19 cellular contexts compared by ENCODE assay signal in genomic region chr2:106070181-106070580, GRCh38.
A peak's percentile ranks its signal among the peaks of the same experiment; 100 is the strongest.
DNase-seq lines count a peak whose midpoint lies in the region; ATAC-seq and TF ChIP-seq lines count a peak whose summit lies in the region.
"Had no signal": no experiment of that assay in that cellular context is flagged by ENCODE, and none has a peak within 500 bp of the region (broad histone marks: within the 10 kb centered on the region; RNA-seq: fewer than 3 reads in every experiment).

No MANE protein-coding gene starts in this region.

- H3K4me1 Mint-ChIP-seq in activated CD8-positive, alpha-beta T cell treated with anti-CD3 and anti-CD28 coated beads, Interleukin-2, amount 10 ng/mL, durations not matched to agents 7 days and 5 days (ENCODE audit: low read depth): peaks cover 25% of the 10 kb centered on the region
- peaks cover 23% of the 10 kb centered on the region for H3K4me1 Mint-ChIP-seq in activated CD8-positive, alpha-beta T cell treated with anti-CD3 and anti-CD28 coated beads for 36 hours (ENCODE audit: low read depth)
- H3K4me1 Mint-ChIP-seq in H9: peaks cover 19 to 24% of the 10 kb centered on the region in 2 experiments

- H3T11ph ChIP-seq in H9 (ENCODE audit: low read length): no peak overlapping the region

- H3K79me1 ChIP-seq in H9 (ENCODE audit: insufficient read depth, low read depth, low read length, poor library complexity, severe bottlenecking): no peaks in the 10 kb centered on the region

- intact Hi-C loops in activated CD8-positive, alpha-beta T cell treated with anti-CD3 and anti-CD28 coated beads for 36 hours (cut with micrococcal nuclease): no loop called here
- intact Hi-C loops in OCI-LY7 (cut with micrococcal nuclease; ENCODE audit: unreplicated experiment): no loop called here

- H4K5ac ChIP-seq in H9 (ENCODE audit: insufficient read length, low read depth, low read length): no peak overlapping the region

- H3K4me3 ChIP-seq in lung (no peak overlapping the region), coronary artery (no peak overlapping the region), OCI-LY7 (ENCODE audit: low read depth, low read length, poor library complexity, severe bottlenecking) (no peak overlapping the region)
- H3K4me3 ChIP-seq: BLaER1 had no signal

- no peaks in the 10 kb centered on the region for H3K9me2 ChIP-seq in OCI-LY7 (ENCODE audit: insufficient read depth, low read length)

- no peak overlapping the region for H2BK5ac ChIP-seq in H9 (ENCODE audit: insufficient read length, low read length)

- H3K9me3 Mint-ChIP-seq in activated CD8-positive, alpha-beta T cell treated with anti-CD3 and anti-CD28 coated beads, Interleukin-2, amount 10 ng/mL, durations not matched to agents 7 days and 5 days (ENCODE audit: insufficient read depth): no peaks in the 10 kb centered on the region
- H3K9me3 Mint-ChIP-seq in activated CD8-positive, alpha-beta T cell treated with anti-CD3 and anti-CD28 coated beads for 36 hours: no peaks in the 10 kb centered on the region
- no peaks in the 10 kb centered on the region for H3K9me3 Mint-ChIP-seq in H9
- H3K9me3 Mint-ChIP-seq: CD4-positive, alpha-beta memory T cell had no signal

- H3K27ac ChIP-seq in H9 (ENCODE audit: insufficient read length, low read depth, low read length) (no peak overlapping the region), lung (ENCODE audit: low read depth in 1 of 2, low read length in 1 of 2) (no peak overlapping the region), coronary artery (no peak overlapping the region), OCI-LY7 (ENCODE audit: low read depth, low read length, poor library complexity, severe bottlenecking) (no peak overlapping the region)
- H3K27ac ChIP-seq: 22Rv1, BLaER1 had no signal

- H2AFZ ChIP-seq in H9 (ENCODE audit: low read length) (no peak overlapping the region), OCI-LY7 (ENCODE audit: low read length) (no peak overlapping the region)

- H3K9me3 ChIP-seq in H9 (ENCODE audit: control insufficient read depth, low read depth, low read length) (no peaks in the 10 kb centered on the region), lung (ENCODE audit: control insufficient read depth in 2 of 2, insufficient read depth in 1 of 2, low read length in 1 of 2) (peaks cover 0 to 2% of the 10 kb centered on the region in 2 donors), OCI-LY7 (ENCODE audit: low read length) (no peaks in the 10 kb centered on the region)

- H2BK20ac ChIP-seq in H9 (ENCODE audit: low read depth, low read length, poor library complexity, severe bottlenecking): no peak overlapping the region

- CTCF ChIA-PET in activated CD8-positive, alpha-beta T cell treated with anti-CD3 and anti-CD28 coated beads, Interleukin-2, amount 10 ng/mL, durations not matched to agents 7 days and 5 days (lab: Charles Lee): interaction anchor here (1.5 kb wide), 1 partner anchor 16 kb away, joined by 3 read pairs; no protein-coding TSS in a partner anchor
- CTCF ChIA-PET in activated CD8-positive, alpha-beta T cell treated with anti-CD3 and anti-CD28 coated beads for 36 hours (lab: Charles Lee): interaction anchor here (1.0 to 2.0 kb wide), 2 partner anchors 13 to 17 kb away, joined by 3 to 4 read pairs; no protein-coding TSS in a partner anchor
- CTCF ChIA-PET in OCI-LY7 (lab: Charles Lee; ENCODE audit: unreplicated experiment): no interaction called here

- H3K27me3 ChIP-seq in H9 (ENCODE audit: insufficient read depth, low read length): peaks cover 5% of the 10 kb centered on the region; the same call in 1 of the 2 replicates
- H3K27me3 ChIP-seq in lung (ENCODE audit: control insufficient read depth, insufficient read depth): no peaks in the 10 kb centered on the region

- H4K91ac ChIP-seq in H9 (ENCODE audit: insufficient read length, low read depth, low read length): no peak overlapping the region

- no TSS peak for BruUV-seq in OCI-LY7 (replicated peaks; lab: Mats Ljungman, UMichigan)

- H3K79me2 ChIP-seq in H9 (ENCODE audit: insufficient read depth, low read length) (no peaks in the 10 kb centered on the region), OCI-LY7 (ENCODE audit: insufficient read depth, low read depth, low read length) (no peaks in the 10 kb centered on the region)

- H2AK5ac ChIP-seq in H9 (ENCODE audit: insufficient read length, low read length): no peak overlapping the region

- H3K4me1 ChIP-seq in H9 (ENCODE audit: insufficient read depth, low read length): peaks cover 7% of the 10 kb centered on the region; the same call in 1 of the 2 replicates
- H3K4me1 ChIP-seq in lung (ENCODE audit: control insufficient read depth in 2 of 2, insufficient read depth in 2 of 2, low read length in 2 of 2): peaks cover 0 to 9% of the 10 kb centered on the region in 2 donors
- H3K4me1 ChIP-seq in OCI-LY7 (ENCODE audit: insufficient read depth, low read length, poor library complexity, severe bottlenecking): no peaks in the 10 kb centered on the region

- H2BK12ac ChIP-seq in H9 (ENCODE audit: insufficient read length, low read depth, low read length): no peak overlapping the region

- H3K23ac ChIP-seq in H9 (ENCODE audit: insufficient read length, low read depth, low read length): no peak overlapping the region

- ATAC-seq in activated CD8-positive, alpha-beta T cell treated with anti-CD3 and anti-CD28 coated beads, Interleukin-2, amount 10 ng/mL, durations not matched to agents 7 days and 5 days: no peak
- ATAC-seq in activated CD8-positive, alpha-beta T cell treated with anti-CD3 and anti-CD28 coated beads for 36 hours: no peak
- no peak for ATAC-seq in lung (ENCODE audit: insufficient read depth, low FRiP score)

- H2BK15ac ChIP-seq in H9 (ENCODE audit: low read depth, low read length): no peak overlapping the region

- peak overlapping the region; percentile 28; the same call in 1 of the 2 replicates for H3K14ac ChIP-seq in H9 (ENCODE audit: insufficient read depth, low read length)

- peaks cover 8% of the 10 kb centered on the region for H3K23me2 ChIP-seq in H9 (ENCODE audit: insufficient read length, low read depth, low read length, poor library complexity, severe bottlenecking)

- WGBS in H9 (ENCODE audit: extremely low coverage, insufficient read length, low lambda C conversion rate): no CpG with 5 or more reads among the region's 4 CpGs
- WGBS in lung, 2 donors: 93 to 94% methylated on average over 4 of the region's 4 CpGs

- no peak overlapping the region for H3K4me2 ChIP-seq in H9 (ENCODE audit: insufficient read depth, insufficient read length, low read length)
- H3K4me2 ChIP-seq in OCI-LY7 (ENCODE audit: low read length): no peak overlapping the region
- H3K4me2 ChIP-seq: BLaER1 had no signal

- H4K20me1 ChIP-seq in H9 (ENCODE audit: control insufficient read depth, insufficient read depth, insufficient read length) (no peaks in the 10 kb centered on the region), OCI-LY7 (ENCODE audit: insufficient read depth, low read length) (no peaks in the 10 kb centered on the region)
- H4K20me1 ChIP-seq: BLaER1 had no signal

- H3K4ac ChIP-seq in H9 (ENCODE audit: low read depth, low read length): no peak overlapping the region

- H3K27me3 Mint-ChIP-seq in activated CD8-positive, alpha-beta T cell treated with anti-CD3 and anti-CD28 coated beads, Interleukin-2, amount 10 ng/mL, durations not matched to agents 7 days and 5 days (ENCODE audit: low read depth): peaks cover 11% of the 10 kb centered on the region
- peaks cover 2% of the 10 kb centered on the region for H3K27me3 Mint-ChIP-seq in activated CD8-positive, alpha-beta T cell treated with anti-CD3 and anti-CD28 coated beads for 36 hours
- peaks cover 23% of the 10 kb centered on the region for H3K27me3 Mint-ChIP-seq in H9 (ENCODE audit: low read depth)

- POLR2A ChIA-PET in activated CD8-positive, alpha-beta T cell treated with anti-CD3 and anti-CD28 coated beads, Interleukin-2, amount 10 ng/mL, durations not matched to agents 7 days and 5 days (lab: Charles Lee): interaction anchor here (1.1 kb wide), 1 partner anchor 8 kb away, joined by 3 read pairs; no protein-coding TSS in a partner anchor
- POLR2A ChIA-PET in activated CD8-positive, alpha-beta T cell treated with anti-CD3 and anti-CD28 coated beads for 36 hours (lab: Charles Lee): interaction anchor here (1.0 kb wide), 1 partner anchor 187 kb away, joined by 3 read pairs; no protein-coding TSS in a partner anchor
- POLR2A ChIA-PET in OCI-LY7 (lab: Charles Lee): no interaction called here

- H3K56ac ChIP-seq in H9 (ENCODE audit: insufficient read length, low read depth, low read length): no peak overlapping the region

- H3K18ac ChIP-seq in H9 (ENCODE audit: insufficient read length, low read depth, low read length): no peak overlapping the region

- no peak overlapping the region for H3K4me3 Mint-ChIP-seq in activated CD8-positive, alpha-beta T cell treated with anti-CD3 and anti-CD28 coated beads, Interleukin-2, amount 10 ng/mL, durations not matched to agents 7 days and 5 days
- H3K4me3 Mint-ChIP-seq in activated CD8-positive, alpha-beta T cell treated with anti-CD3 and anti-CD28 coated beads for 36 hours: no peak overlapping the region
- H3K4me3 Mint-ChIP-seq in H9: no peak overlapping the region
- H3K4me3 Mint-ChIP-seq: B cell; CD14-positive monocyte; CD4-positive, alpha-beta memory T cell had no signal

- H3K9ac ChIP-seq in H9 (ENCODE audit: extremely low read depth, insufficient read length, low read length): no peak overlapping the region
- H3K9ac ChIP-seq: BLaER1 had no signal

- no peaks in the 10 kb centered on the region for H3K36me3 ChIP-seq in lung (ENCODE audit: control insufficient read depth in 2 of 2, insufficient read depth in 2 of 2, low read length in 2 of 2)
- H3K36me3 ChIP-seq in OCI-LY7 (ENCODE audit: insufficient read depth, low read length): no peaks in the 10 kb centered on the region
- H3K36me3 ChIP-seq: BLaER1 had no signal

- no peak overlapping the region for H3K27ac Mint-ChIP-seq in activated CD8-positive, alpha-beta T cell treated with anti-CD3 and anti-CD28 coated beads, Interleukin-2, amount 10 ng/mL, durations not matched to agents 7 days and 5 days
- H3K27ac Mint-ChIP-seq in activated CD8-positive, alpha-beta T cell treated with anti-CD3 and anti-CD28 coated beads for 36 hours: no peak overlapping the region
- no peak overlapping the region for H3K27ac Mint-ChIP-seq in H9
- H3K27ac Mint-ChIP-seq: B cell; CD14-positive monocyte; CD4-positive, alpha-beta memory T cell had no signal

- peak; percentile 12 for DNase-seq in activated CD8-positive, alpha-beta T cell treated with anti-CD3 and anti-CD28 coated beads, Interleukin-2, amount 10 ng/mL, durations not matched to agents 7 days and 5 days
- no peak for DNase-seq in activated CD8-positive, alpha-beta T cell treated with anti-CD3 and anti-CD28 coated beads for 36 hours
- no peak for DNase-seq in H9
- DNase-seq in lung (ENCODE audit: low spot score): peak; percentile 9
- no peak for DNase-seq in activated CD4-positive, alpha-beta T cell treated with anti-CD3 and anti-CD28 coated beads for 4 hours
- DNase-seq in coronary artery (ENCODE audit: low spot score): no peak
- no peak for DNase-seq in OCI-LY7 (ENCODE audit: low spot score)
- DNase-seq: Calu3; CD4-positive, alpha-beta memory T cell; COR-L47; DMS53; DMS79 treated with DMSO at 0.1 percent for 48 hours; GF-D8; GOT3; HCEC 1CT had no signal

- peaks cover 4% of the 10 kb centered on the region for H3K36me3 Mint-ChIP-seq in activated CD8-positive, alpha-beta T cell treated with anti-CD3 and anti-CD28 coated beads, Interleukin-2, amount 10 ng/mL, durations not matched to agents 7 days and 5 days (ENCODE audit: low read depth)
- no peaks in the 10 kb centered on the region for H3K36me3 Mint-ChIP-seq in activated CD8-positive, alpha-beta T cell treated with anti-CD3 and anti-CD28 coated beads for 36 hours (ENCODE audit: low read depth)
- H3K36me3 Mint-ChIP-seq in H9 (ENCODE audit: insufficient read depth in 1 of 3, low read depth in 3 of 3): no peaks in the 10 kb centered on the region; a peak in 1 of 7 replicates
- H3K36me3 Mint-ChIP-seq: CD4-positive, alpha-beta memory T cell had no signal

- no peak overlapping the region for H4K8ac ChIP-seq in H9 (replicated peaks; ENCODE audit: insufficient read length, low read depth, low read length)

- no peak overlapping the region for H2BK120ac ChIP-seq in H9 (ENCODE audit: low read depth, low read length, poor library complexity, severe bottlenecking)

- no peak for TF ChIP-seq CTCF in activated CD8-positive, alpha-beta T cell treated with anti-CD3 and anti-CD28 coated beads for 36 hours (IDR thresholded peaks at IDR 0.05)
- TF ChIP-seq CTCF in H9 (conservative IDR thresholded peaks at IDR 0.05) (no peak), lung (IDR thresholded peaks at IDR 0.05; ENCODE audit: control extremely low read depth, extremely low read depth) (no peak), coronary artery (IDR thresholded peaks at IDR 0.05) (no peak), OCI-LY7 (conservative IDR thresholded peaks at IDR 0.05; ENCODE audit: low read length) (no peak)

Comparison
In these comparisons a context has a peak if more than half of its experiments do, and no peak if none do; other contexts are left out.
1. DNase-seq: peak in activated CD8-positive, alpha-beta T cell treated with anti-CD3 and anti-CD28 coated beads, Interleukin-2, amount 10 ng/mL, durations not matched to agents 7 days and 5 days (single experiment) and lung (single experiment); none in activated CD8-positive, alpha-beta T cell treated with anti-CD3 and anti-CD28 coated beads for 36 hours (single experiment), H9 (single experiment), activated CD4-positive, alpha-beta T cell treated with anti-CD3 and anti-CD28 coated beads for 4 hours (0 of 2), coronary artery (single experiment) and OCI-LY7 (single experiment).